20 cellular contexts compared by ENCODE assay signal in the genomic region with DNA sequence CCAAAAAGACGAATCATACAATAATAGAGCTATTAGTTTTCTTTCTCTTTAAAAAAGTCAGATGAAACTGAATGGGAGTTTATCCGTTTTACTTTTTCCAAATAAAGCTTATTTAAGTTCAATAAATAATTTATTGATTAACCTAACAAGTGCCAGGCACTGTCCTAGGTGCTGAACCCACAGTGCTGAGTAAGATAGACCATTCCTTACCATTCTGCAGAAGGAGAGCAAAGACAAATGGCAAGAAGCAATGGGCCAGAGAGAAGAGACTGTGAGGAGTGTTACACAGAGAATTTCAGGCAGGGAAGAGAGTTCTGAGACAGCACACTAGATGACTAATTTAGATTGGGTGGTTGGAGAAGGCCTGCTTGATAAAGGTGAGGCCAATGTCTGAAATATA.
"Had no signal": no experiment of that assay in that cellular context is flagged by ENCODE, and none has a peak within 500 bp of the region (broad histone marks: within the 10 kb centered on the region; RNA-seq: fewer than 3 reads in every experiment).

No MANE protein-coding gene starts in this region.

- H3K4me1 ChIP-seq: esophagus squamous epithelium, prostate gland, transverse colon had no signal

- H3K27me3 ChIP-seq: cardiac muscle cell, esophagus squamous epithelium, transverse colon had no signal

- H3K9me3 ChIP-seq: esophagus squamous epithelium, prostate gland, transverse colon had no signal

- H3K27ac ChIP-seq: cardiac muscle cell, esophagus squamous epithelium, prostate gland, transverse colon had no signal

- ATAC-seq: activated CD8-positive, alpha-beta memory T cell treated with anti-CD3 and anti-CD28 coated beads, Interleukin-2, amount 10 ng/mL, durations not matched to agents 7 days and 5 days; activated T-cell treated with anti-CD3 and anti-CD28 coated beads, Interleukin-2, amount 50 U/mL, for 4 hours; left colon; natural killer cell; sciatic nerve; T-cell; WTC11 had no signal

- H3K4me3 ChIP-seq: cardiac muscle cell, esophagus squamous epithelium, prostate gland, transverse colon had no signal

- DNase-seq: activated CD4-positive, alpha-beta T cell treated with anti-CD3 and anti-CD28 coated beads, Interleukin-2, amount 10 ng/mL, durations not matched to agents 24 days and 14 days; activated CD8-positive, alpha-beta memory T cell treated with anti-CD3 and anti-CD28 coated beads, Interleukin-2, amount 10 ng/mL, durations not matched to agents 7 days and 5 days; activated gamma-delta T cell treated with Interleukin-2 at 50 U/mL for 16 hours; activated T-cell treated with anti-CD3 and anti-CD28 coated beads, Interleukin-2, amount 50 U/mL, for 4 hours; esophagus squamous epithelium; foreskin melanocyte; head of caudate nucleus; left colon; mammary epithelial cell; natural killer cell; occipital lobe; stimulated activated naive CD4-positive, alpha-beta T cell; substantia nigra; T-cell; T1000; transverse colon had no signal
